8 cellular contexts compared by ENCODE assay signal in genomic region chr12:13661005-13661887, GRCh38.
DNase-seq lines count a peak whose midpoint lies in the region; ATAC-seq and TF ChIP-seq lines count a peak whose summit lies in the region.

No MANE protein-coding gene starts in this region.

- H3K9me3 ChIP-seq in DND-41 (ENCODE audit: insufficient read depth, low read length, severe bottlenecking) (no peaks in the 10 kb centered on the region), neuronal stem cell (replicated peaks in 1 of 2; ENCODE audit: control insufficient read depth in 2 of 2, insufficient read depth in 1 of 2, low read depth in 1 of 2, low read length in 2 of 2) (no peaks in the 10 kb centered on the region)

- H4K91ac ChIP-seq in neuronal stem cell (ENCODE audit: low read depth, low read length, poor library complexity), result no peak overlapping the region

- no peak overlapping the region for H3K18ac ChIP-seq in neuronal stem cell (ENCODE audit: low read length)

- H4K20me1 ChIP-seq in DND-41 (ENCODE audit: insufficient read depth, low read length), result no peaks in the 10 kb centered on the region

- no peak overlapping the region for H3K4me2 ChIP-seq in DND-41 (ENCODE audit: insufficient read depth, low read length)
- no peak overlapping the region for H3K4me2 ChIP-seq in neuronal stem cell (ENCODE audit: insufficient read depth, low read length, poor library complexity, severe bottlenecking)

- H3K27me3 ChIP-seq in DND-41 (ENCODE audit: insufficient read depth, low read length, poor library complexity) (no peaks in the 10 kb centered on the region), neuronal stem cell (ENCODE audit: control insufficient read depth in 3 of 3, insufficient read depth in 3 of 3, low read depth in 1 of 3, low read length in 3 of 3) (no peaks in the 10 kb centered on the region)

- no peak overlapping the region for H2BK120ac ChIP-seq in neuronal stem cell (ENCODE audit: low read depth, low read length)

- no peak overlapping the region for H2AK5ac ChIP-seq in neuronal stem cell (ENCODE audit: low read depth, low read length)

- peak; percentile 22 for DNase-seq in DND-41
- DNase-seq in M059J (ENCODE audit: low read depth), result peak; percentile 23
- peak; percentile 35 for DNase-seq in fibroblast of the conjunctiva (ENCODE audit: low read depth)
- peak; percentile 51 for DNase-seq in neuronal stem cell (ENCODE audit: low spot score)

- H3K4ac ChIP-seq in neuronal stem cell (ENCODE audit: low read length), result no peak overlapping the region

- H3K79me1 ChIP-seq in neuronal stem cell (ENCODE audit: low read depth, low read length), result no peaks in the 10 kb centered on the region

- H3K4me3 ChIP-seq in DND-41 (ENCODE audit: low read depth in 1 of 2, low read length in 2 of 2) (no peak overlapping the region), neuronal stem cell (ENCODE audit: low read length in 2 of 2) (no peak overlapping the region)

- no peak overlapping the region for H2BK12ac ChIP-seq in neuronal stem cell (ENCODE audit: low read length)

- no peak overlapping the region for H2BK15ac ChIP-seq in neuronal stem cell (ENCODE audit: low read length)

- H4K8ac ChIP-seq in neuronal stem cell (ENCODE audit: low read depth, low read length), result no peak overlapping the region

- H2AFZ ChIP-seq in DND-41 (ENCODE audit: low read depth, low read length) (no peak overlapping the region), neuronal stem cell (ENCODE audit: low read length) (peak overlapping the region; percentile 66)

- H3K36me3 ChIP-seq in DND-41 (ENCODE audit: insufficient read depth, low read length) (no peaks in the 10 kb centered on the region), neuronal stem cell (replicated peaks in 1 of 2; ENCODE audit: control insufficient read depth in 2 of 2, insufficient read depth in 2 of 2, low read length in 2 of 2) (no peaks in the 10 kb centered on the region)

- H3K27ac ChIP-seq in DND-41 (ENCODE audit: low read length) (no peak overlapping the region), VCaP (no peak overlapping the region), neuronal stem cell (replicated peaks; ENCODE audit: low read length) (no peak overlapping the region)

- ATAC-seq in DND-41 (ENCODE audit: insufficient read depth, low read depth) (peak; percentile 63), GM21526 (IDR thresholded peaks at IDR 0.05; ENCODE audit: low FRiP score, unreplicated experiment) (peak; percentile 71), HG03045 (IDR thresholded peaks at IDR 0.05; ENCODE audit: unreplicated experiment) (no peak), GM18505 (IDR thresholded peaks at IDR 0.05; ENCODE audit: unreplicated experiment) (no peak)

- H3K4me1 ChIP-seq in DND-41 (ENCODE audit: insufficient read depth, low read length), result no peaks in the 10 kb centered on the region
- no peaks in the 10 kb centered on the region for H3K4me1 ChIP-seq in neuronal stem cell (ENCODE audit: control insufficient read depth in 2 of 2, insufficient read depth in 1 of 2, low read depth in 1 of 2, low read length in 2 of 2)

- H3K79me2 ChIP-seq in DND-41 (ENCODE audit: insufficient read depth, low read length), result no peaks in the 10 kb centered on the region

- TF ChIP-seq POLR2A in GM18505 (IDR thresholded peaks at IDR 0.05; ENCODE audit: borderline replicate concordance, extremely low read depth, insufficient read depth, insufficient read length), result no peak

- H3K23ac ChIP-seq in neuronal stem cell (ENCODE audit: low read depth, low read length, poor library complexity), result no peak overlapping the region

- WGBS in neuronal stem cell (ENCODE audit: extremely low coverage in 2 of 2, insufficient read length in 2 of 2, insufficient replicate concordance in 1 of 2), 2 donors, result no CpG with 5 or more reads among the region's 11 CpGs

- no peak overlapping the region for H2BK5ac ChIP-seq in neuronal stem cell (ENCODE audit: low read length)

- no peak overlapping the region for H3K9ac ChIP-seq in DND-41 (ENCODE audit: low read depth, low read length)
- H3K9ac ChIP-seq in neuronal stem cell (ENCODE audit: low read depth, low read length, poor library complexity), result no peak overlapping the region

- TF ChIP-seq CTCF in DND-41 (IDR thresholded peaks at IDR 0.05; ENCODE audit: borderline replicate concordance, extremely low read depth, low read length, poor library complexity, severe bottlenecking) (peak; percentile 66), VCaP (conservative IDR thresholded peaks at IDR 0.05) (peak; percentile 94)

- H3K14ac ChIP-seq in neuronal stem cell (ENCODE audit: low read length), result no peak overlapping the region

Comparison
In these comparisons a context has a peak if more than half of its experiments do, and no peak if none do; other contexts are left out.
1. ATAC-seq: peak in DND-41 (single experiment) and GM21526 (single experiment); none in HG03045 (single experiment) and GM18505 (single experiment).
2. Peak in every context shown above with its lines, with median percentiles within 50 percentile points of each other: DNase-seq.